In the genomic region with DNA sequence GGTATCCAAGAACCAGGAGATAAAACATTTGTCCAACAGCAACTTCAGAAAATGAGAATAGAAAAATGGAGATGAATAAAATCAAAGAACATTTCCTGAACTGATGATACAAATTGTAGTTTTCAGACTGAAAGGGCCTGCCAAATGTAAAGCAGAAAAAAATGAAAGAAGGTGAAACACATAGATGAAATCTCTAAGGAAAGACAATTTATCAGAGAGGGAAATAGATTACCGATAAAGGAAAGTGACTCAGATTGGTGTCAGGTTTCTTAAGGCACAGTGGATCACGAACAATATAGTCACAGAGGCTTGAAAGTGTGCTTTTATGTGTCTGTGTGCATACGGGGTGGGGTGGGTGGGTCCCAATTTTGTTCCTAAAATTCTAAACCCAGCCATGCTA, we compare ENCODE assay signal across 23 cellular contexts. TPM values are rescaled to one million over a fixed set of nuclear protein-coding genes. Genes with fewer than 3 reads are reported as not detected.
A peak's percentile ranks its signal among the peaks of the same experiment; 100 is the strongest.
DNase-seq lines count a peak whose midpoint lies in the region; ATAC-seq, FAIRE-seq and TF ChIP-seq lines count a peak whose summit lies in the region.
"Had no signal": no experiment of that assay in that cellular context is flagged by ENCODE, and none has a peak within 500 bp of the region (broad histone marks: within the 10 kb centered on the region; RNA-seq: fewer than 3 reads in every experiment).

No MANE protein-coding gene starts in this region.

- H3K4me1 ChIP-seq in adipocyte (ENCODE audit: control insufficient read depth, insufficient read depth, low read length) (peaks cover 8% of the 10 kb centered on the region), suprapubic skin (peaks cover 11% of the 10 kb centered on the region)
- H3K4me1 ChIP-seq: Caco-2, uterus had no signal

- DNase-seq in activated CD4-positive, alpha-beta T cell treated with anti-CD3 and anti-CD28 coated beads for 36 hours = no peak
- DNase-seq in activated CD4-positive, alpha-beta T cell treated with anti-CD3 and anti-CD28 coated beads for 48 hours = no peak
- DNase-seq in HFFc6 = no peak
- peak; percentile 14 for DNase-seq in adipocyte (ENCODE audit: low read depth)
- no peak for DNase-seq in neural crest cell (ENCODE audit: low read depth, low spot score)
- no peak for DNase-seq in suprapubic skin (ENCODE audit: low spot score in 2 of 2)
- DNase-seq in urothelium cell line (ENCODE audit: low spot score) = no peak
- DNase-seq in T-cell = no peak
- DNase-seq: activated CD4-positive, alpha-beta T cell treated with anti-CD3 and anti-CD28 coated beads, Interleukin-2, amount 50 U/mL, for 4 hours; Caco-2; immature natural killer cell; naive thymus-derived CD8-positive, alpha-beta T cell; NCI-H1092 treated with DMSO at 0.1 percent for 48 hours; SHP77 treated with DMSO at 0.1 percent for 48 hours; stimulated activated naive CD8-positive, alpha-beta T cell treated with anti-CD3 and anti-CD28 coated beads, Interleukin-15, Interleukin-2, amounts not matched to agents 100 U/mL and 50 U/mL, for 24 hours; uterus had no signal

- H3K9ac ChIP-seq in adipocyte (ENCODE audit: low read length) = no peak overlapping the region
- H3K9ac ChIP-seq: KMS-11 had no signal

- H3K4me3 Mint-ChIP-seq in activated CD4-positive, alpha-beta T cell treated with anti-CD3 and anti-CD28 coated beads for 36 hours = no peak overlapping the region
- H3K4me3 Mint-ChIP-seq in HFFc6 (peak overlapping the region; percentile 20), neural crest cell (peak overlapping the region; percentile 63), T-cell (no peak overlapping the region)
- H3K4me3 Mint-ChIP-seq: GM23338, immature natural killer cell had no signal

- peak overlapping the region; percentile 17 for H3K27ac Mint-ChIP-seq in activated CD4-positive, alpha-beta T cell treated with anti-CD3 and anti-CD28 coated beads for 36 hours
- H3K27ac Mint-ChIP-seq in HFFc6 (peak overlapping the region; percentile 1; the same call in 1 of the 2 replicates), neural crest cell (ENCODE audit: unreplicated experiment) (no peak overlapping the region), T-cell (peak overlapping the region in 1 of 2 donors; percentile 71)
- H3K27ac Mint-ChIP-seq: GM23338 had no signal

- 34% methylated on average over 3 of the region's 3 CpGs for WGBS in suprapubic skin

- no peaks in the 10 kb centered on the region for H3K27me3 ChIP-seq in adipocyte (replicated peaks; ENCODE audit: control insufficient read depth, insufficient read depth, low read length)
- H3K27me3 ChIP-seq in suprapubic skin = no peaks in the 10 kb centered on the region
- H3K27me3 ChIP-seq: ascending aorta, uterus had no signal

- intact Hi-C loops in activated CD4-positive, alpha-beta T cell treated with anti-CD3 and anti-CD28 coated beads for 36 hours (cut with DNase I, micrococcal nuclease) = no loop called here

- H3K36me3 ChIP-seq in adipocyte (ENCODE audit: control insufficient read depth, insufficient read depth, low read length, severe bottlenecking) (peaks cover 14% of the 10 kb centered on the region), suprapubic skin (peaks cover 14% of the 10 kb centered on the region)
- H3K36me3 ChIP-seq: uterus had no signal

- TF ChIP-seq EP300 in suprapubic skin (IDR thresholded peaks at IDR 0.05) = no peak

- H3K4me1 Mint-ChIP-seq in activated CD4-positive, alpha-beta T cell treated with anti-CD3 and anti-CD28 coated beads for 36 hours = peaks cover 18% of the 10 kb centered on the region
- H3K4me1 Mint-ChIP-seq in HFFc6 (ENCODE audit: low read depth) = peaks cover 29% of the 10 kb centered on the region
- H3K4me1 Mint-ChIP-seq in neural crest cell = peaks cover 23% of the 10 kb centered on the region
- peaks cover 14 to 24% (median 23%) of the 10 kb centered on the region in 3 donors for H3K4me1 Mint-ChIP-seq in T-cell

- TF ChIP-seq CTCF in HFFc6 (IDR thresholded peaks at IDR 0.05) = no peak
- no peak for TF ChIP-seq CTCF in neural crest cell (conservative IDR thresholded peaks at IDR 0.05)
- TF ChIP-seq CTCF in suprapubic skin (IDR thresholded peaks at IDR 0.05) = no peak

- FAIRE-seq in urothelium cell line (lab: Jason Lieb, UNC) = no peak
- FAIRE-seq: colon, G401.6, GM12878 had no signal

- POLR2A ChIA-PET in activated CD4-positive, alpha-beta T cell treated with anti-CD3 and anti-CD28 coated beads for 36 hours (lab: Charles Lee) = no interaction called here
- POLR2A ChIA-PET in T-cell (lab: Charles Lee) = no interaction called here

- H3K4me3 ChIP-seq in adipocyte (ENCODE audit: low read length) = no peak overlapping the region
- no peak overlapping the region for H3K4me3 ChIP-seq in suprapubic skin
- H3K4me3 ChIP-seq: ascending aorta, GM12878, GM23338, lung, uterus had no signal

- H3K27ac ChIP-seq in suprapubic skin = no peak overlapping the region
- H3K27ac ChIP-seq: ascending aorta, KMS-11, uterus had no signal

- TF ChIP-seq POLR2A in suprapubic skin (IDR thresholded peaks at IDR 0.05) = no peak

- CTCF ChIA-PET in activated CD4-positive, alpha-beta T cell treated with anti-CD3 and anti-CD28 coated beads for 36 hours (lab: Charles Lee) = interaction anchor here (1.0 to 2.4 kb wide), 2 partner anchors 37 to 39 kb away, joined by 3 to 7 read pairs; no protein-coding TSS in a partner anchor
- CTCF ChIA-PET in T-cell (lab: Charles Lee) = no interaction called here

- ATAC-seq in activated CD4-positive, alpha-beta T cell treated with anti-CD3 and anti-CD28 coated beads for 36 hours = no peak
- ATAC-seq in T-cell (replicated peaks in 1 of 4) = no peak
- ATAC-seq: GM12878; GM23338; naive thymus-derived CD8-positive, alpha-beta T cell; stimulated activated naive CD8-positive, alpha-beta T cell treated with anti-CD3 and anti-CD28 coated beads, Interleukin-15, Interleukin-2, amounts not matched to agents 100 U/mL and 50 U/mL, for 24 hours had no signal

- H3K27me3 Mint-ChIP-seq in activated CD4-positive, alpha-beta T cell treated with anti-CD3 and anti-CD28 coated beads for 36 hours = no peaks in the 10 kb centered on the region
- H3K27me3 Mint-ChIP-seq in HFFc6 (ENCODE audit: insufficient read depth) = peaks cover 1% of the 10 kb centered on the region; the same call in 1 of the 2 replicates
- no peaks in the 10 kb centered on the region for H3K27me3 Mint-ChIP-seq in neural crest cell (ENCODE audit: low read depth)
- no peaks in the 10 kb centered on the region for H3K27me3 Mint-ChIP-seq in T-cell
- H3K27me3 Mint-ChIP-seq: naive thymus-derived CD8-positive, alpha-beta T cell had no signal

- H3K9me3 ChIP-seq in adipocyte (ENCODE audit: control insufficient read depth, low read length) = no peaks in the 10 kb centered on the region
- H3K9me3 ChIP-seq in suprapubic skin = no peaks in the 10 kb centered on the region
- H3K9me3 ChIP-seq: ascending aorta, Caco-2, uterus had no signal

- peaks cover 17% of the 10 kb centered on the region for H3K36me3 Mint-ChIP-seq in activated CD4-positive, alpha-beta T cell treated with anti-CD3 and anti-CD28 coated beads for 36 hours (ENCODE audit: low read depth)
- peaks cover 22% of the 10 kb centered on the region for H3K36me3 Mint-ChIP-seq in HFFc6 (ENCODE audit: low read depth)
- peaks cover 15% of the 10 kb centered on the region for H3K36me3 Mint-ChIP-seq in neural crest cell (ENCODE audit: low read depth)
- H3K36me3 Mint-ChIP-seq in T-cell = peaks cover 14% of the 10 kb centered on the region

- no peaks in the 10 kb centered on the region for H3K9me3 Mint-ChIP-seq in activated CD4-positive, alpha-beta T cell treated with anti-CD3 and anti-CD28 coated beads for 36 hours (ENCODE audit: low read depth)
- H3K9me3 Mint-ChIP-seq in HFFc6 (no peaks in the 10 kb centered on the region), neural crest cell (no peaks in the 10 kb centered on the region), T-cell (no peaks in the 10 kb centered on the region)
- H3K9me3 Mint-ChIP-seq: GM23338; immature natural killer cell; naive thymus-derived CD8-positive, alpha-beta T cell had no signal

RNA-seq across cellular contexts. Expression of a gene that starts 4.1 kb away (rescaled TPM):
- 100 to 1,000 TPM; 127 to 128 TPM for total RNA-seq in activated CD4-positive, alpha-beta T cell treated with anti-CD3 and anti-CD28 coated beads for 36 hours
- total RNA-seq in HFFc6 (2021; fragmentation: NEBNext Ultra II Directional; extraction: Animal tissue kit (Norgen Biotek cat#: 25700)) = 100 to 1,000 TPM; 265 to 280 (median 269) TPM
- total RNA-seq in neural crest cell (133 and 144 TPM in 2 replicates), suprapubic skin (10 to 100 TPM; 49.5 to 64.8 (median 62.8) TPM), T-cell (100 to 1,000 TPM in 1 of 5 donors, 10 to 100 TPM in 4; 51.0 to 103 (median 88.5) TPM)

RNA-seq across cellular contexts. Expression of a gene that starts 19.2 kb away (rescaled TPM):
- total RNA-seq in activated CD4-positive, alpha-beta T cell treated with anti-CD3 and anti-CD28 coated beads for 36 hours = 10 to 100 TPM; 36.3 to 36.6 TPM
- 10 to 100 TPM; 73.8 to 92.1 (median 86.0) TPM for total RNA-seq in HFFc6 (2021; fragmentation: NEBNext Ultra II Directional; extraction: Animal tissue kit (Norgen Biotek cat#: 25700))
- 114 and 121 TPM in 2 replicates for total RNA-seq in neural crest cell
- total RNA-seq in suprapubic skin = 100 to 1,000 TPM in 2 of 4 donors, 10 to 100 TPM in 2; 58.9 to 127 (median 102) TPM
- 10 to 100 TPM; 20.0 to 33.0 (median 29.9) TPM for total RNA-seq in T-cell

RNA-seq across cellular contexts. Expression of a gene that starts 36.5 kb away (rescaled TPM):
- 100 to 1,000 TPM; 132 to 160 TPM for total RNA-seq in activated CD4-positive, alpha-beta T cell treated with anti-CD3 and anti-CD28 coated beads for 36 hours
- 10 to 100 TPM; 23.8 to 43.6 (median 39.7) TPM for total RNA-seq in HFFc6 (2021; fragmentation: NEBNext Ultra II Directional; extraction: Animal tissue kit (Norgen Biotek cat#: 25700))
- total RNA-seq in neural crest cell (105 and 106 TPM in 2 replicates), suprapubic skin (1 to 10 TPM; 2.5 to 4.0 (median 3.5) TPM), T-cell (1 to 10 TPM; 2.2 to 7.5 (median 3.2) TPM)

Comparison
In these comparisons a context has a peak if more than half of its experiments do, and no peak if none do; other contexts are left out.
1. H3K4me3 Mint-ChIP-seq: peak in HFFc6 (single experiment) and neural crest cell (single experiment); none in activated CD4-positive, alpha-beta T cell treated with anti-CD3 and anti-CD28 coated beads for 36 hours (single experiment) and T-cell (0 of 3).